In genomic region chr11:86301742-86302091, GRCh38 we compare ENCODE assay signal across 8 cellular contexts. TPM values are rescaled to one million over a fixed set of nuclear protein-coding genes. Genes with fewer than 3 reads are reported as not detected.
DNase-seq lines count a peak whose midpoint lies in the region; ATAC-seq, FAIRE-seq and TF ChIP-seq lines count a peak whose summit lies in the region.

No MANE protein-coding gene starts in this region.

- H3K27ac ChIP-seq in left ventricle myocardium inferior (replicated peaks) (peak overlapping the region; percentile 91), keratinocyte (ENCODE audit: control insufficient read depth, insufficient read depth, low read length) (peak overlapping the region; percentile 89), vagina (peak overlapping the region; percentile 82), foreskin keratinocyte (no peak overlapping the region)

- H3K27me3 ChIP-seq in left ventricle myocardium inferior (ENCODE audit: low read depth) (no peaks in the 10 kb centered on the region), keratinocyte (ENCODE audit: control insufficient read depth, extremely low read depth, insufficient read depth, low read length) (no peaks in the 10 kb centered on the region), vagina (no peaks in the 10 kb centered on the region), foreskin keratinocyte (no peaks in the 10 kb centered on the region)

- dilution Hi-C loops in keratinocyte (cut with MboI; ENCODE audit: extremely low pct_ligation_motif_present, low sequenced_read_pairs): no loop called here

- H3K9me3 ChIP-seq in left ventricle myocardium inferior (replicated peaks) (no peaks in the 10 kb centered on the region), keratinocyte (ENCODE audit: control insufficient read depth, low read depth, low read length) (no peaks in the 10 kb centered on the region), vagina (no peaks in the 10 kb centered on the region)

- no peak for TF ChIP-seq POLR2A in vagina (IDR thresholded peaks at IDR 0.05)

- no peak for FAIRE-seq in keratinocyte (lab: Jason Lieb, UNC)

- H2AFZ ChIP-seq in keratinocyte (ENCODE audit: control insufficient read depth, low read length): peak overlapping the region; percentile 98

- DNase-seq in left ventricle myocardium inferior: no peak
- no peak for DNase-seq in Right ventricle myocardium inferior (ENCODE audit: missing footprints)
- no peak for DNase-seq in keratinocyte (ENCODE audit: low read depth, low spot score)
- DNase-seq in vagina (ENCODE audit: extremely low spot score in 2 of 2): no peak
- DNase-seq in NK-92 treated with Interleukin-12 subunit alpha and Interleukin-12 subunit beta, amount 100 ng/mL, for 24 hours (lab: John Stamatoyannopoulos, UW): no peak
- no peak for DNase-seq in foreskin keratinocyte
- DNase-seq in amygdala (lab: John Stamatoyannopoulos, UW): no peak

- H3K36me3 ChIP-seq in left ventricle myocardium inferior (peaks cover 3% of the 10 kb centered on the region), keratinocyte (ENCODE audit: control insufficient read depth in 2 of 2, extremely low read depth in 1 of 2, insufficient read depth in 2 of 2, low read length in 2 of 2) (no peaks in the 10 kb centered on the region), vagina (no peaks in the 10 kb centered on the region)

- TF ChIP-seq CTCF in left ventricle myocardium inferior (IDR thresholded peaks at IDR 0.05; ENCODE audit: borderline replicate concordance): no peak
- no peak for TF ChIP-seq CTCF in keratinocyte (optimal IDR thresholded peaks at IDR 0.05 in 1 of 3, IDR thresholded peaks at IDR 0.05 in 1 of 3, conservative IDR thresholded peaks at IDR 0.05 in 1 of 3; ENCODE audit: extremely low read depth in 1 of 3, insufficient read depth in 2 of 3, low read length in 3 of 3)
- TF ChIP-seq CTCF in vagina (IDR thresholded peaks at IDR 0.05): no peak
- no peak for TF ChIP-seq CTCF in foreskin keratinocyte (conservative IDR thresholded peaks at IDR 0.05)

- H3K9ac ChIP-seq in keratinocyte (ENCODE audit: control insufficient read depth, extremely low read depth, insufficient read depth, low read length): peak overlapping the region; percentile 90

- H3K4me1 ChIP-seq in left ventricle myocardium inferior (peaks cover 34% of the 10 kb centered on the region), keratinocyte (ENCODE audit: control insufficient read depth, extremely low read depth, insufficient read depth, low read length) (peaks cover 13% of the 10 kb centered on the region), vagina (peaks cover 22% of the 10 kb centered on the region), foreskin keratinocyte (no peaks in the 10 kb centered on the region)

- no peaks in the 10 kb centered on the region for H4K20me1 ChIP-seq in keratinocyte (ENCODE audit: control insufficient read depth, extremely low read depth, insufficient read depth, low read length)

- peak overlapping the region; percentile 95 for H3K4me2 ChIP-seq in keratinocyte (ENCODE audit: control insufficient read depth, extremely low read depth, insufficient read depth, low read depth, low read length)

- H3K79me2 ChIP-seq in keratinocyte (ENCODE audit: control insufficient read depth, insufficient read depth, low read length): peaks cover 31% of the 10 kb centered on the region

- no peaks in the 10 kb centered on the region for H3K9me1 ChIP-seq in keratinocyte (ENCODE audit: control insufficient read depth, extremely low read depth, insufficient read depth, low read length)

- ATAC-seq in Right ventricle myocardium inferior: no peak
- ATAC-seq in SK-N-SH treated with all-trans-retinoic acid at 6 μM for 48 hours: peak; percentile 8
- ATAC-seq in foreskin keratinocyte: no peak

- intact Hi-C loops in left ventricle myocardium inferior (cut with micrococcal nuclease) (no loop called here), Right ventricle myocardium inferior (cut with DNase I) (loop anchor here (5.0 kb wide), 1 partner anchor 54 kb away; no protein-coding TSS in a partner anchor), vagina (cut with DNase I) (no loop called here)

- H3K4me3 ChIP-seq in left ventricle myocardium inferior: peak overlapping the region; percentile 95
- peak overlapping the region; percentile 76 to 98 (median 97) for H3K4me3 ChIP-seq in keratinocyte (ENCODE audit: control insufficient read depth in 2 of 3, extremely low read depth in 1 of 3, insufficient read depth in 2 of 3, low read depth in 1 of 3, low read length in 3 of 3)
- peak overlapping the region in 1 of 2 donors; percentile 83 for H3K4me3 ChIP-seq in vagina

TF ChIP-seq in SK-N-SH treated with all-trans-retinoic acid at 6 μM for 48 hours, 23 proteins besides CTCF, POLR2A, EP300 and RAD21:
- TF ChIP-seq TOX (CRISPR knock-in tag; IDR thresholded peaks at IDR 0.05; ENCODE audit: borderline replicate concordance) (no peak), ZNF8 (CRISPR knock-in tag; IDR thresholded peaks at IDR 0.05) (no peak), ZNF565 (CRISPR knock-in tag; conservative IDR thresholded peaks at IDR 0.05; ENCODE audit: low read depth) (no peak), PPARA (CRISPR knock-in tag; IDR thresholded peaks at IDR 0.05; ENCODE audit: borderline replicate concordance) (no peak), BACH2 (CRISPR knock-in tag; IDR thresholded peaks at IDR 0.05; ENCODE audit: borderline replicate concordance) (no peak), ZFP30 (CRISPR knock-in tag; IDR thresholded peaks at IDR 0.05) (no peak)

RNA-seq across cellular contexts. Expression of gene HIKESHI, which starts 0.3 kb away (rescaled TPM):
- total RNA-seq in left ventricle myocardium inferior: 48.1 TPM
- total RNA-seq in Right ventricle myocardium inferior: 51.5 TPM
- polyA plus RNA-seq in keratinocyte: 39.9 to 89.4 TPM (median 81.6 TPM) in 3 replicates
- polyA plus RNA-seq in keratinocyte (2011; ENCODE audit: low read depth): 13.5 TPM
- 46.0 and 130 TPM in 2 replicates for polyA plus RNA-seq in keratinocyte (2011; cell fraction: cytosol; rRNA removed)
- polyA plus RNA-seq in keratinocyte (2011; cell fraction: nucleus; rRNA removed): 29.7 and 32.7 TPM in 2 replicates
- 34.2 and 49.2 TPM in 2 replicates for polyA plus RNA-seq in keratinocyte (2012; ENCODE audit: low replicate concordance)
- 36.4 to 46.8 TPM (median 42.0 TPM) in 3 replicates for polyA minus RNA-seq in keratinocyte
- 31.7 TPM for polyA minus RNA-seq in keratinocyte (2011; cell fraction: cytosol; rRNA and poly(A)+ RNA removed)
- 5.5 and 7.1 TPM in 2 replicates for polyA minus RNA-seq in keratinocyte (2011; cell fraction: nucleus; rRNA and poly(A)+ RNA removed)
- total RNA-seq in vagina: 25.0 TPM
- total RNA-seq in foreskin keratinocyte: 54.4 and 55.9 TPM in 2 replicates
- 66.5 and 75.4 TPM in 2 replicates for polyA plus RNA-seq in foreskin keratinocyte

RNA-seq across cellular contexts. Expression of gene EED, which starts 57.2 kb away (rescaled TPM):
- total RNA-seq in left ventricle myocardium inferior: 13.1 TPM
- total RNA-seq in Right ventricle myocardium inferior: 12.7 TPM
- 11.6 to 28.5 TPM (median 15.4 TPM) in 3 replicates for polyA plus RNA-seq in keratinocyte
- 21.7 TPM for polyA plus RNA-seq in keratinocyte (2011; ENCODE audit: low read depth)
- 7.4 and 12.8 TPM in 2 replicates for polyA plus RNA-seq in keratinocyte (2011; cell fraction: cytosol; rRNA removed)
- 24.0 and 35.9 TPM in 2 replicates for polyA plus RNA-seq in keratinocyte (2011; cell fraction: nucleus; rRNA removed)
- polyA plus RNA-seq in keratinocyte (2012; ENCODE audit: low replicate concordance): 19.4 and 26.1 TPM in 2 replicates
- polyA minus RNA-seq in keratinocyte: 4.3 to 20.9 TPM (median 7.2 TPM) in 3 replicates
- polyA minus RNA-seq in keratinocyte (2011; cell fraction: cytosol; rRNA and poly(A)+ RNA removed): 5.4 TPM
- 11.5 and 22.5 TPM in 2 replicates for polyA minus RNA-seq in keratinocyte (2011; cell fraction: nucleus; rRNA and poly(A)+ RNA removed)
- 29.7 TPM for total RNA-seq in vagina
- total RNA-seq in foreskin keratinocyte: 26.0 and 29.4 TPM in 2 replicates
- 19.2 and 22.3 TPM in 2 replicates for polyA plus RNA-seq in foreskin keratinocyte
